ENCODE assay signal across 26 cellular contexts in the genomic region with DNA sequence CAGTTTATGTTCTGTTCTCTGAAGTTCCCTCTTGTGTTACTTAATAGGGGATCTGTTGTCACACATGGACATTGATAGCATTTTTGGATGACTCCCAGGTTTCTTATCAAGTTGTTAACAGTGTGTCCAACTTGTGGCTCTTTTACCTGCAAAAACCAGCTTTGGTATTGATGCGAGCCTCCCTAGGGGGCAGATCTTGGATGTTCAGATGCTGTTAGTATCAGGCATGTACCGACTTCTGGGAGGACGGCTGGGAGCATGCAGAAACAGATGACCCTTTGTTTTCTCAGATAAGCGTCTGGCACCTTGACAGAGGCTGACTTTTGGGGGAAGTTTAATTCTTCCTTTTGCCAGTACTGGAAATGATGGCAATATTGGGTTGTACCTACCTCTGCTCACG. TPM values are rescaled to one million over a fixed set of nuclear protein-coding genes. Genes with fewer than 3 reads are reported as not detected.
DNase-seq lines count a peak whose midpoint lies in the region; ATAC-seq and TF ChIP-seq lines count a peak whose summit lies in the region.
"Had no signal": no experiment of that assay in that cellular context is flagged by ENCODE, and none has a peak within 500 bp of the region (broad histone marks: within the 10 kb centered on the region; RNA-seq: fewer than 3 reads in every experiment).

No MANE protein-coding gene starts in this region.

- peak overlapping the region in 42 of 59 donors; percentile 4 to 81 (median 67) for H3K4me3 ChIP-seq in dorsolateral prefrontal cortex
- H3K4me3 ChIP-seq: GM23338 had no signal

- peak overlapping the region; percentile 26 for H3K4me3 Mint-ChIP-seq in neural crest cell
- H3K4me3 Mint-ChIP-seq: activated CD4-positive, alpha-beta memory T cell treated with anti-CD3 and anti-CD28 coated beads for 36 hours; GM23338; stimulated activated memory B cell treated with anti-CD40 and anti-IgM and Interleukin-4, amounts not matched to agents 10 μg/mL and 1 μg/mL and 100 μg/mL, for 72 hours; T-helper 2 cell treated with Interferon-gamma antibody and Interleukin-4, amounts not matched to agents 5 μg/mL and 100 μg/mL, for 36 hours had no signal

- TF ChIP-seq CTCF in dorsolateral prefrontal cortex (IDR thresholded peaks at IDR 0.05 in 54 of 56, conservative IDR thresholded peaks at IDR 0.05 in 2 of 56; ENCODE audit: low read depth in 1 of 56, partially characterized antibody in 56 of 56) (peak in 14 of 56 donors; percentile 9 to 39 (median 20)), neural crest cell (conservative IDR thresholded peaks at IDR 0.05) (no peak), GM13977 (IDR thresholded peaks at IDR 0.05; ENCODE audit: extremely low read depth, insufficient read depth, missing control alignments) (no peak), GM10266 (IDR thresholded peaks at IDR 0.05; ENCODE audit: control insufficient read depth, insufficient read depth, low read depth, missing control alignments) (no peak)

- in situ Hi-C loops in GM13977 (cut with MboI; ENCODE audit: low pct_unique_long_range_greater_than_20kb, low sequenced_read_pairs, unreplicated experiment) = no loop called here

- no peaks in the 10 kb centered on the region for H3K9me3 Mint-ChIP-seq in neural crest cell
- H3K9me3 Mint-ChIP-seq: activated CD4-positive, alpha-beta memory T cell treated with anti-CD3 and anti-CD28 coated beads for 36 hours; activated naive CD4-positive, alpha-beta T cell treated with anti-CD3 and anti-CD28 coated beads, Interleukin-2, amount 50 U/mL, for 72 hours; activated T-helper 2 cell treated with anti-CD3 and anti-CD28 coated beads, Interferon-gamma antibody, Interleukin-2, Interleukin-4, amounts not matched to agents 10 μg/mL and 5 μg/mL and 100 μg/mL, durations not matched to agents 14 hours and 24 hours and 36 hours; GM23338; stimulated activated memory B cell treated with anti-CD40 and anti-IgM and Interleukin-4, amounts not matched to agents 10 μg/mL and 1 μg/mL and 100 μg/mL, for 72 hours; T-helper 2 cell treated with Interferon-gamma antibody and Interleukin-4, amounts not matched to agents 5 μg/mL and 100 μg/mL, for 36 hours had no signal

- H3K27me3 Mint-ChIP-seq in neural crest cell (ENCODE audit: low read depth) = peaks cover 73% of the 10 kb centered on the region

- no peak overlapping the region for H3K27ac Mint-ChIP-seq in neural crest cell (ENCODE audit: unreplicated experiment)
- H3K27ac Mint-ChIP-seq: activated CD4-positive, alpha-beta memory T cell treated with anti-CD3 and anti-CD28 coated beads for 36 hours; activated naive CD4-positive, alpha-beta T cell treated with anti-CD3 and anti-CD28 coated beads, Interleukin-2, amount 50 U/mL, for 72 hours; activated T-helper 2 cell treated with anti-CD3 and anti-CD28 coated beads, Interferon-gamma antibody, Interleukin-2, Interleukin-4, amounts not matched to agents 10 μg/mL and 5 μg/mL and 100 μg/mL, durations not matched to agents 14 hours and 24 hours and 36 hours; GM23338; naive thymus-derived CD4-positive, alpha-beta T cell; stimulated activated memory B cell treated with anti-CD40 and anti-IgM and Interleukin-4, amounts not matched to agents 10 μg/mL and 1 μg/mL and 100 μg/mL, for 72 hours; T-helper 2 cell treated with Interferon-gamma antibody and Interleukin-4, amounts not matched to agents 5 μg/mL and 100 μg/mL, for 36 hours had no signal

- H3K27ac ChIP-seq in dorsolateral prefrontal cortex = peak overlapping the region in 14 of 59 donors; percentile 1 to 61 (median 38)
- H3K27ac ChIP-seq: C4-2B had no signal

- peak; percentile 14 for DNase-seq in CMK (ENCODE audit: low read depth)
- DNase-seq in OCI-M1 (lab: John Stamatoyannopoulos, UW) = peak; percentile 55
- peak in 3 of 10 donors; percentile 31 to 55 (median 32) for DNase-seq in dorsolateral prefrontal cortex
- DNase-seq in neural crest cell (ENCODE audit: low read depth, low spot score) = no peak
- DNase-seq in sciatic nerve (ENCODE audit: low spot score) = no peak
- no peak for DNase-seq in GM13977 (ENCODE audit: low spot score)
- no peak for DNase-seq in GM10266 (ENCODE audit: extremely low spot score)
- DNase-seq: ACHN; activated CD4-positive, alpha-beta memory T cell treated with anti-CD3 and anti-CD28 coated beads for 36 hours; activated CD4-positive, CD25-positive, alpha-beta regulatory T cell; activated CD8-positive, alpha-beta memory T cell treated with anti-CD3 and anti-CD28 coated beads, Interleukin-2, amount 50 U/mL, for 48 hours; KG1; MM.1S; naive thymus-derived CD4-positive, alpha-beta T cell; NCI-H146; NCI-H510A treated with DMSO at 0.1 percent for 48 hours; retina; stimulated activated CD4-positive, alpha-beta T cell treated with anti-CD3 and anti-CD28 coated beads, Interleukin-4, amount 100 ng/mL, for 1 hour had no signal

- ATAC-seq in sciatic nerve (no peak), GM21360 (IDR thresholded peaks at IDR 0.05; ENCODE audit: unreplicated experiment) (no peak)
- ATAC-seq: activated naive CD4-positive, alpha-beta T cell treated with anti-CD3 and anti-CD28 coated beads, Interleukin-2, amount 50 U/mL, for 72 hours; GM23338; naive thymus-derived CD4-positive, alpha-beta T cell; stimulated activated memory B cell treated with anti-CD40 and anti-IgM and Interleukin-4, amounts not matched to agents 10 μg/mL and 1 μg/mL and 100 μg/mL, for 72 hours had no signal

- H3K36me3 Mint-ChIP-seq in neural crest cell (ENCODE audit: low read depth) = no peaks in the 10 kb centered on the region
- H3K36me3 Mint-ChIP-seq: activated CD4-positive, alpha-beta memory T cell treated with anti-CD3 and anti-CD28 coated beads for 36 hours; stimulated activated memory B cell treated with anti-CD40 and anti-IgM and Interleukin-4, amounts not matched to agents 10 μg/mL and 1 μg/mL and 100 μg/mL, for 72 hours had no signal

- intact Hi-C loops in dorsolateral prefrontal cortex (cut with DNase I) (no loop called here), sciatic nerve (cut with DNase I) (no loop called here)

- peaks cover 0 to 25% (median 5%) of the 10 kb centered on the region in 45 donors for H3K27me3 ChIP-seq in dorsolateral prefrontal cortex

- peaks cover 3% of the 10 kb centered on the region for H3K4me1 Mint-ChIP-seq in neural crest cell

RNA-seq across cellular contexts. Expression of a gene that starts 2.2 kb away (rescaled TPM):
- total RNA-seq in dorsolateral prefrontal cortex (10 to 100 TPM in 68 of 120 experiments, 1 to 10 TPM in 52; 4.7 to 31.8 (median 10.5) TPM), neural crest cell (not detected in 2 replicates), sciatic nerve (2.1 TPM)
- total RNA-seq: activated CD4-positive, alpha-beta memory T cell treated with anti-CD3 and anti-CD28 coated beads for 36 hours; activated naive CD4-positive, alpha-beta T cell treated with anti-CD3 and anti-CD28 coated beads, Interleukin-2, amount 50 U/mL, for 72 hours; activated T-helper 2 cell treated with anti-CD3 and anti-CD28 coated beads, Interferon-gamma antibody, Interleukin-2, Interleukin-4, amounts not matched to agents 10 μg/mL and 5 μg/mL and 100 μg/mL, durations not matched to agents 14 hours and 24 hours and 36 hours; HT-29; naive thymus-derived CD4-positive, alpha-beta T cell had no signal

Comparison
In these comparisons a context has a peak if more than half of its experiments do, and no peak if none do; other contexts are left out.
1. DNase-seq: peak in CMK (single experiment) and OCI-M1 (single experiment); none in neural crest cell (single experiment), sciatic nerve (single experiment), GM13977 (single experiment) and GM10266 (single experiment).